ENCODE assay signal across 8 cellular contexts in the genomic region with DNA sequence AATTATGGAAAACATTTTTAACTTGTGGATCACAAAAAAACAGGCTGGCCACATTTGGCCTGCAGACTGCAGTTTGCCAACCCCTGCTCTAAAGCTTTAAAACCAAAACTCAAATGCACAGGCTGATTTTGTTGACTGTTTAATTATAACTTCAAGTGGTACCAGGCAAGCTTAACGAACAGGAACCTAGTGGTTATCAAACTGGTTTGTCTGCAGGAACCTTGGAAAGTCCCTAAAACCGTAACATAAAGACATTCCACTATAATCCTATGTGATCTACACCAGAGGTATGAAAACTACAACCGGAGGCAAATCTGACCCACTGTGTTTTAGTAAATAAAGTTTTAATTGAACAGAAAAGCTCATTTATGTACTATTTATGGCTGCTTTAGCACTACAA. TPM values are rescaled to one million over a fixed set of nuclear protein-coding genes. Genes with fewer than 3 reads are reported as not detected.
A peak's percentile ranks its signal among the peaks of the same experiment; 100 is the strongest.
DNase-seq lines count a peak whose midpoint lies in the region; ATAC-seq lines count a peak whose summit lies in the region.

No MANE protein-coding gene starts in this region.

- peak overlapping the region; percentile 79 for H3K27ac ChIP-seq in CD4-positive, CD25-positive, alpha-beta regulatory T cell (ENCODE audit: insufficient read depth, low read length, poor library complexity, severe bottlenecking)

- peaks cover 94% of the 10 kb centered on the region for H3K4me1 ChIP-seq in CD4-positive, CD25-positive, alpha-beta regulatory T cell (ENCODE audit: control insufficient read depth, insufficient read depth, low read length, poor library complexity, severe bottlenecking)

- no peaks in the 10 kb centered on the region for H3K36me3 Mint-ChIP-seq in CD4-positive, CD25-positive, alpha-beta regulatory T cell

- peak; percentile 56 to 66 for ATAC-seq in CD4-positive, CD25-positive, alpha-beta regulatory T cell (ENCODE audit: low read depth in 2 of 2)
- ATAC-seq in HG03442 (IDR thresholded peaks at IDR 0.05; ENCODE audit: unreplicated experiment) (peak; percentile 68), HG03280 (IDR thresholded peaks at IDR 0.05; ENCODE audit: unreplicated experiment) (no peak)

- peaks cover 47 to 88% (median 71%) of the 10 kb centered on the region in 4 donors for H3K4me1 Mint-ChIP-seq in CD4-positive, CD25-positive, alpha-beta regulatory T cell

- peak overlapping the region; percentile 64 to 95 (median 88) for H3K27ac Mint-ChIP-seq in CD4-positive, CD25-positive, alpha-beta regulatory T cell

- no peaks in the 10 kb centered on the region for H3K9me3 Mint-ChIP-seq in CD4-positive, CD25-positive, alpha-beta regulatory T cell

- DNase-seq in CD4-positive, CD25-positive, alpha-beta regulatory T cell, result peak; percentile 6 to 62 (median 53)
- DNase-seq in GM19238 (ENCODE audit: insufficient read length, low spot score) (peak; percentile 23), NCI-H526 (lab: John Stamatoyannopoulos, UW) (no peak), NCI-H2171 treated with DMSO at 0.1 percent for 48 hours (lab: John Stamatoyannopoulos, UW) (no peak), NCI-H2107 treated with DMSO at 0.1 percent for 48 hours (lab: John Stamatoyannopoulos, UW; ENCODE audit: unreplicated experiment) (no peak)
- peak; percentile 62 for DNase-seq in central memory CD4-positive, alpha-beta T cell

- no peaks in the 10 kb centered on the region for H3K27me3 Mint-ChIP-seq in CD4-positive, CD25-positive, alpha-beta regulatory T cell

- no peaks in the 10 kb centered on the region for H3K27me3 ChIP-seq in CD4-positive, CD25-positive, alpha-beta regulatory T cell (ENCODE audit: control insufficient read depth, insufficient read depth, low read length)

- peak overlapping the region; percentile 79 for H3K4me3 ChIP-seq in CD4-positive, CD25-positive, alpha-beta regulatory T cell (ENCODE audit: low read depth, low read length)

- H3K36me3 ChIP-seq in CD4-positive, CD25-positive, alpha-beta regulatory T cell (ENCODE audit: control insufficient read depth, insufficient read depth, low read length), result no peaks in the 10 kb centered on the region

- H3K4me3 Mint-ChIP-seq in CD4-positive, CD25-positive, alpha-beta regulatory T cell, result peak overlapping the region; percentile 54 to 90 (median 74)

- H3K9me3 ChIP-seq in CD4-positive, CD25-positive, alpha-beta regulatory T cell (ENCODE audit: control insufficient read depth in 2 of 2, low read length in 2 of 2), result no peaks in the 10 kb centered on the region

RNA-seq across cellular contexts. Expression of gene TBL1XR1, which starts 52.4 kb away (rescaled TPM):
- total RNA-seq in CD4-positive, CD25-positive, alpha-beta regulatory T cell, result 146 TPM
- polyA plus RNA-seq in CD4-positive, CD25-positive, alpha-beta regulatory T cell, result 10 to 100 TPM; 34.0 to 49.0 (median 37.8) TPM

Comparison
In these comparisons a context has a peak if more than half of its experiments do, and no peak if none do; other contexts are left out.
1. DNase-seq: peak in CD4-positive, CD25-positive, alpha-beta regulatory T cell (3 of 3), GM19238 (single experiment) and central memory CD4-positive, alpha-beta T cell (single experiment); none in NCI-H526 (0 of 2), NCI-H2171 treated with DMSO at 0.1 percent for 48 hours (single experiment) and NCI-H2107 treated with DMSO at 0.1 percent for 48 hours (single experiment).